ENCODE assay signal across 17 cellular contexts in genomic region chr3:129105862-129106261, GRCh38. TPM values are rescaled to one million over a fixed set of nuclear protein-coding genes. Genes with fewer than 3 reads are reported as not detected.
DNase-seq lines count a peak whose midpoint lies in the region; ATAC-seq and TF ChIP-seq lines count a peak whose summit lies in the region.
"Had no signal": no experiment of that assay in that cellular context is flagged by ENCODE, and none has a peak within 500 bp of the region (broad histone marks: within the 10 kb centered on the region; RNA-seq: fewer than 3 reads in every experiment).

No MANE protein-coding gene starts in this region.

- H4K20me1 ChIP-seq in MM.1S (ENCODE audit: insufficient read depth, low read length) = no peaks in the 10 kb centered on the region

- H3K4me2 ChIP-seq in MM.1S (ENCODE audit: low read depth, low read length) = peak overlapping the region; percentile 77; the same call in 1 of the 2 replicates

- no peaks in the 10 kb centered on the region for H3K9me3 Mint-ChIP-seq in CD4-positive, alpha-beta T cell
- H3K9me3 Mint-ChIP-seq in activated naive CD8-positive, alpha-beta T cell treated with anti-CD3 and anti-CD28 coated beads for 36 hours = no peaks in the 10 kb centered on the region
- no peaks in the 10 kb centered on the region for H3K9me3 Mint-ChIP-seq in naive thymus-derived CD4-positive, alpha-beta T cell
- H3K9me3 Mint-ChIP-seq: HFFc6, IgD-negative memory B cell had no signal

- no peak for DNase-seq in CD4-positive, alpha-beta T cell
- DNase-seq in MM.1S = no peak
- no peak for DNase-seq in activated naive CD8-positive, alpha-beta T cell treated with anti-CD3 and anti-CD28 coated beads for 36 hours
- no peak for DNase-seq in naive thymus-derived CD4-positive, alpha-beta T cell
- DNase-seq in NCI-H446 treated with DMSO at 0.1 percent for 48 hours (lab: John Stamatoyannopoulos, UW) = no peak
- no peak for DNase-seq in dedifferentiated amniotic fluid mesenchymal stem cell (ENCODE audit: extremely low spot score)
- no peak for DNase-seq in NCI-H524 (lab: John Stamatoyannopoulos, UW)
- DNase-seq: HFFc6, NCI-H1048, NCI-H1436, Peyer's patch had no signal

- no peaks in the 10 kb centered on the region for H3K9me3 ChIP-seq in CD4-positive, alpha-beta T cell (ENCODE audit: control insufficient read depth, low read length)
- no peaks in the 10 kb centered on the region for H3K9me3 ChIP-seq in MM.1S (replicated peaks; ENCODE audit: insufficient read depth, low read length)
- no peaks in the 10 kb centered on the region for H3K9me3 ChIP-seq in naive thymus-derived CD4-positive, alpha-beta T cell (ENCODE audit: control insufficient read depth in 2 of 3, low read length in 3 of 3)
- H3K9me3 ChIP-seq: Peyer's patch had no signal

- no peak overlapping the region for H2AFZ ChIP-seq in MM.1S (ENCODE audit: low read length)

- peak overlapping the region; percentile 75 for H3K27ac Mint-ChIP-seq in CD4-positive, alpha-beta T cell
- H3K27ac Mint-ChIP-seq in activated naive CD8-positive, alpha-beta T cell treated with anti-CD3 and anti-CD28 coated beads for 36 hours = peak overlapping the region; percentile 85
- peak overlapping the region in 5 of 9 donors; percentile 46 to 89 (median 82) for H3K27ac Mint-ChIP-seq in naive thymus-derived CD4-positive, alpha-beta T cell
- H3K27ac Mint-ChIP-seq: HFFc6 had no signal

- no peak overlapping the region for H3K27ac ChIP-seq in CD4-positive, alpha-beta T cell (ENCODE audit: low read depth, low read length)
- H3K27ac ChIP-seq in MM.1S (ENCODE audit: low read length) = peak overlapping the region; percentile 93
- H3K27ac ChIP-seq in naive thymus-derived CD4-positive, alpha-beta T cell (ENCODE audit: low read depth, low read length) = peak overlapping the region; percentile 46
- H3K27ac ChIP-seq: HL-60, Peyer's patch had no signal

- H3K9ac ChIP-seq in MM.1S (ENCODE audit: low read length) = peak overlapping the region; percentile 35

- no peak overlapping the region for H3K4me3 Mint-ChIP-seq in CD4-positive, alpha-beta T cell
- H3K4me3 Mint-ChIP-seq in activated naive CD8-positive, alpha-beta T cell treated with anti-CD3 and anti-CD28 coated beads for 36 hours = no peak overlapping the region
- H3K4me3 Mint-ChIP-seq in naive thymus-derived CD4-positive, alpha-beta T cell = peak overlapping the region in 5 of 10 donors; percentile 5 to 84 (median 56)
- H3K4me3 Mint-ChIP-seq: HFFc6, IgD-negative memory B cell had no signal

- peaks cover 82% of the 10 kb centered on the region for H3K36me3 Mint-ChIP-seq in CD4-positive, alpha-beta T cell (ENCODE audit: low read depth)
- H3K36me3 Mint-ChIP-seq in activated naive CD8-positive, alpha-beta T cell treated with anti-CD3 and anti-CD28 coated beads for 36 hours = peaks cover 57% of the 10 kb centered on the region
- peaks cover 3 to 34% (median 17%) of the 10 kb centered on the region in 5 donors for H3K36me3 Mint-ChIP-seq in naive thymus-derived CD4-positive, alpha-beta T cell

- CTCF ChIA-PET in CD4-positive, alpha-beta T cell (lab: Charles Lee) = interaction anchor here (1.2 kb wide), 1 partner anchor 136 kb away, joined by 3 read pairs; no protein-coding TSS in a partner anchor
- CTCF ChIA-PET in naive thymus-derived CD4-positive, alpha-beta T cell (lab: Charles Lee) = interaction anchor here (0.9 kb wide), 1 partner anchor 13 kb away, joined by 3 read pairs; no protein-coding TSS in a partner anchor

- POLR2A ChIA-PET in CD4-positive, alpha-beta T cell (lab: Charles Lee) = interaction anchor here (4.3 kb wide), 1 partner anchor 14 kb away, joined by 33 read pairs; the partner anchor contains the start of gene RAB43
- POLR2A ChIA-PET in naive thymus-derived CD4-positive, alpha-beta T cell (lab: Charles Lee) = interaction anchor here (0.6 to 8.6 kb wide), 4 partner anchors 14 to 317 kb away, joined by 3 to 111 read pairs (median 3); partner anchors contain the start of gene RAB43

- no peak for TF ChIP-seq CTCF in CD4-positive, alpha-beta T cell (IDR thresholded peaks at IDR 0.05)
- TF ChIP-seq CTCF in MM.1S (IDR thresholded peaks at IDR 0.05; ENCODE audit: low read length) = no peak

- peaks cover 82% of the 10 kb centered on the region for H3K79me2 ChIP-seq in MM.1S (ENCODE audit: low read length)

- no peaks in the 10 kb centered on the region; the same call in 1 of the 2 replicates for H3K36me3 ChIP-seq in MM.1S (replicated peaks; ENCODE audit: insufficient read depth, low read length)
- peaks cover 0 to 56% (median 4%) of the 10 kb centered on the region in 3 experiments for H3K36me3 ChIP-seq in naive thymus-derived CD4-positive, alpha-beta T cell (ENCODE audit: control insufficient read depth in 2 of 3, insufficient read depth in 3 of 3, low read length in 3 of 3)

- H3K4me1 Mint-ChIP-seq in CD4-positive, alpha-beta T cell (ENCODE audit: low read depth) = peaks cover 88% of the 10 kb centered on the region
- peaks cover 78% of the 10 kb centered on the region for H3K4me1 Mint-ChIP-seq in activated naive CD8-positive, alpha-beta T cell treated with anti-CD3 and anti-CD28 coated beads for 36 hours
- peaks cover 62 to 95% (median 81%) of the 10 kb centered on the region in 7 donors for H3K4me1 Mint-ChIP-seq in naive thymus-derived CD4-positive, alpha-beta T cell
- H3K4me1 Mint-ChIP-seq: IgD-negative memory B cell had no signal

- no peak overlapping the region for H3K4me3 ChIP-seq in MM.1S (ENCODE audit: low read length)
- H3K4me3 ChIP-seq in naive thymus-derived CD4-positive, alpha-beta T cell (ENCODE audit: low read length) = no peak overlapping the region
- H3K4me3 ChIP-seq: Peyer's patch had no signal

- H3F3A ChIP-seq in MM.1S (ENCODE audit: insufficient read depth, low read length) = peaks cover 39% of the 10 kb centered on the region

- H3K27me3 Mint-ChIP-seq in CD4-positive, alpha-beta T cell = no peaks in the 10 kb centered on the region
- H3K27me3 Mint-ChIP-seq in activated naive CD8-positive, alpha-beta T cell treated with anti-CD3 and anti-CD28 coated beads for 36 hours = no peaks in the 10 kb centered on the region
- no peaks in the 10 kb centered on the region for H3K27me3 Mint-ChIP-seq in naive thymus-derived CD4-positive, alpha-beta T cell
- H3K27me3 Mint-ChIP-seq: IgD-negative memory B cell had no signal

- intact Hi-C loops in CD4-positive, alpha-beta T cell (cut with DNase I, micrococcal nuclease) = no loop called here
- intact Hi-C loops in naive thymus-derived CD4-positive, alpha-beta T cell (cut with micrococcal nuclease) = loop anchor here in 1 of 2 donors (1.0 kb wide), 1 partner anchor 10 kb away; no protein-coding TSS in a partner anchor

- H3K4me1 ChIP-seq in MM.1S (ENCODE audit: low read length) = peaks cover 61% of the 10 kb centered on the region
- H3K4me1 ChIP-seq in naive thymus-derived CD4-positive, alpha-beta T cell (ENCODE audit: control insufficient read depth in 2 of 2, insufficient read depth in 2 of 2, low read length in 2 of 2) = peaks cover 3 to 79% of the 10 kb centered on the region in 2 donors
- H3K4me1 ChIP-seq: Peyer's patch had no signal

- no peak for ATAC-seq in CD4-positive, alpha-beta T cell (ENCODE audit: poor library complexity)
- no peak for ATAC-seq in naive thymus-derived CD4-positive, alpha-beta T cell

- no peaks in the 10 kb centered on the region for H3K9me2 ChIP-seq in MM.1S (replicated peaks; ENCODE audit: insufficient read depth, low read length)

- no peaks in the 10 kb centered on the region for H3K27me3 ChIP-seq in CD4-positive, alpha-beta T cell (ENCODE audit: control insufficient read depth, insufficient read depth, low read length)
- H3K27me3 ChIP-seq in MM.1S (replicated peaks; ENCODE audit: insufficient read depth, low read length) = no peaks in the 10 kb centered on the region
- no peaks in the 10 kb centered on the region for H3K27me3 ChIP-seq in naive thymus-derived CD4-positive, alpha-beta T cell (ENCODE audit: control insufficient read depth in 2 of 2, insufficient read depth in 2 of 2, low read length in 2 of 2)
- H3K27me3 ChIP-seq: Peyer's patch had no signal

RNA-seq across cellular contexts. Expression of gene RAB43, which starts 15.7 kb away (rescaled TPM):
- 10 to 100 TPM; 47.5 to 48.1 TPM for total RNA-seq in CD4-positive, alpha-beta T cell
- 10 to 100 TPM; 36.9 to 38.8 TPM for total RNA-seq in activated naive CD8-positive, alpha-beta T cell treated with anti-CD3 and anti-CD28 coated beads for 36 hours
- total RNA-seq in naive thymus-derived CD4-positive, alpha-beta T cell = 100 to 1,000 TPM in 2 of 5 experiments, 10 to 100 TPM in 3; 58.6 to 122 (median 72.8) TPM
- polyA plus RNA-seq in naive thymus-derived CD4-positive, alpha-beta T cell = 10 to 100 TPM; 27.2 to 56.0 TPM

RNA-seq across cellular contexts. Expression of gene GP9, which starts 45.3 kb away (rescaled TPM):
- total RNA-seq in CD4-positive, alpha-beta T cell = not detected
- total RNA-seq in activated naive CD8-positive, alpha-beta T cell treated with anti-CD3 and anti-CD28 coated beads for 36 hours = not detected
- total RNA-seq in naive thymus-derived CD4-positive, alpha-beta T cell = 1 to 10 TPM in 1 of 5 experiments, not detected in 4; 2.5 TPM
- not detected for polyA plus RNA-seq in naive thymus-derived CD4-positive, alpha-beta T cell
- total RNA-seq: H4, HFFc6, HT1080, MCF 10A, Peyer's patch, SK-MEL-5 had no signal

RNA-seq across cellular contexts. Expression of gene ISY1, which starts 55.0 kb away (rescaled TPM):
- 10 to 100 TPM; 28.2 to 28.5 TPM for total RNA-seq in CD4-positive, alpha-beta T cell
- total RNA-seq in activated naive CD8-positive, alpha-beta T cell treated with anti-CD3 and anti-CD28 coated beads for 36 hours = 10 to 100 TPM; 77.7 to 80.1 TPM
- 10 to 100 TPM; 27.6 to 65.1 (median 37.4) TPM for total RNA-seq in naive thymus-derived CD4-positive, alpha-beta T cell
- 100 to 1,000 TPM; 115 to 130 TPM for polyA plus RNA-seq in naive thymus-derived CD4-positive, alpha-beta T cell
